ENCODE assay signal across 9 cellular contexts in the genomic region with DNA sequence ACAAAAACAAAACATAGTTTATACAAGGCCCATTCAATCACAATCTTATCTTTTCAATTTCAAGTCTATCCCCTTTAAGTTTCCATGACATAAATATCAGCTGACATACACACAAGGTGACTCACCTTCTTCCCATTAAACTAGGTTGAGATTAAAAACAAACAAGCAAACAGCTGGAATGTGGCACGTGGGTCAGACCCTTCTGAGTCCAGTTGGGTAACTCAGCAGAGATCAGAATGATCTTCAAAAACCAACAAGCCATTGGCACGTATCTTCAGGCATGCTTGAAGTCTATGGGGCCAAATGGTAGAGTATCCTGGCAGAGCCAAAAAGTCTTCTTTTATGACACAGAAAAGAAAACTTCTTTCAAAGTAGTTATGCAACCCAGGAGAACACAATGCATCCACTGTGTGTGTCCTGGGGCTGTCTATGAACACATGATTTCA.
DNase-seq lines count a peak whose midpoint lies in the region; ATAC-seq and TF ChIP-seq lines count a peak whose summit lies in the region.
"Had no signal": no experiment of that assay in that cellular context is flagged by ENCODE, and none has a peak within 500 bp of the region (broad histone marks: within the 10 kb centered on the region; RNA-seq: fewer than 3 reads in every experiment).

No MANE protein-coding gene starts in this region.

- no peak overlapping the region for H3K23ac ChIP-seq in trophoblast cell (ENCODE audit: low read length)

- peaks cover 0 to 2% of the 10 kb centered on the region in 2 experiments for H3K36me3 ChIP-seq in trophoblast cell (ENCODE audit: control insufficient read depth in 1 of 2, insufficient read depth in 2 of 2, low read length in 2 of 2)

- H2BK120ac ChIP-seq in trophoblast cell (ENCODE audit: insufficient read depth, low read length, poor library complexity), result peak overlapping the region; percentile 68

- no peak overlapping the region for H3K4me2 ChIP-seq in trophoblast cell (ENCODE audit: low read length)

- H3K79me2 ChIP-seq in trophoblast cell (ENCODE audit: control insufficient read depth, insufficient read depth, low read length, poor library complexity), result peaks cover 5% of the 10 kb centered on the region

- no peaks in the 10 kb centered on the region for H3K9me3 ChIP-seq in trophoblast cell (ENCODE audit: insufficient read depth, low read depth, low read length)

- H2AK5ac ChIP-seq in trophoblast cell (ENCODE audit: low read length), result no peak overlapping the region

- peak overlapping the region; percentile 21 for H2BK12ac ChIP-seq in trophoblast cell (ENCODE audit: low read length)

- no peak overlapping the region for H3K4me3 Mint-ChIP-seq in stimulated activated memory B cell treated with anti-CD40 and anti-IgM and Interleukin-4, amounts not matched to agents 10 μg/mL and 1 μg/mL and 100 μg/mL, for 72 hours
- H3K4me3 Mint-ChIP-seq: dendritic cell treated with granulocyte-macrophage colony-stimulating factor and Interleukin-4, amounts not matched to agents 40 ng/mL and 50 ng/mL, for 4 days had no signal

- H2AFZ ChIP-seq in trophoblast cell (ENCODE audit: insufficient read depth, low read length, poor library complexity), result no peak overlapping the region

- H4K91ac ChIP-seq in trophoblast cell (ENCODE audit: low read depth, low read length), result peak overlapping the region; percentile 41

- peak; percentile 80 for DNase-seq in EH (ENCODE audit: low read depth)
- peak; percentile 81 for DNase-seq in RPMI7951 (ENCODE audit: low read depth)
- peak; percentile 96 for DNase-seq in fibroblast of pulmonary artery (ENCODE audit: low read depth)
- peak; percentile 88 to 94 for DNase-seq in trophoblast cell
- DNase-seq in germinal center (ENCODE audit: low spot score), result no peak
- no peak for DNase-seq in effector CD8-positive, alpha-beta T cell (lab: John Stamatoyannopoulos, UW)

- no peak overlapping the region for H4K12ac ChIP-seq in trophoblast cell (ENCODE audit: low read depth, low read length)

- H3K4me1 ChIP-seq in trophoblast cell (ENCODE audit: control insufficient read depth in 1 of 2, insufficient read depth in 2 of 2, low read length in 2 of 2), result peaks cover 2 to 12% of the 10 kb centered on the region in 2 experiments

- H3K4me1 Mint-ChIP-seq in stimulated activated memory B cell treated with anti-CD40 and anti-IgM and Interleukin-4, amounts not matched to agents 10 μg/mL and 1 μg/mL and 100 μg/mL, for 72 hours, result peaks cover 13% of the 10 kb centered on the region

- no peak overlapping the region for H3K4me3 ChIP-seq in fibroblast of pulmonary artery (replicated peaks; ENCODE audit: low read depth, low read length)
- H3K4me3 ChIP-seq in trophoblast cell (ENCODE audit: low read depth, low read length), result no peak overlapping the region

- no peaks in the 10 kb centered on the region for H3K9me3 Mint-ChIP-seq in stimulated activated memory B cell treated with anti-CD40 and anti-IgM and Interleukin-4, amounts not matched to agents 10 μg/mL and 1 μg/mL and 100 μg/mL, for 72 hours

- no peak overlapping the region for H3K9ac ChIP-seq in trophoblast cell (ENCODE audit: low read length)

- H3K4ac ChIP-seq in trophoblast cell (ENCODE audit: low read depth, low read length), result no peak overlapping the region

- no peak overlapping the region for H3K18ac ChIP-seq in trophoblast cell (ENCODE audit: low read length)

- H3K27ac Mint-ChIP-seq in stimulated activated memory B cell treated with anti-CD40 and anti-IgM and Interleukin-4, amounts not matched to agents 10 μg/mL and 1 μg/mL and 100 μg/mL, for 72 hours, result no peak overlapping the region
- H3K27ac Mint-ChIP-seq: dendritic cell treated with granulocyte-macrophage colony-stimulating factor and Interleukin-4, amounts not matched to agents 40 ng/mL and 50 ng/mL, for 4 days had no signal

- peak overlapping the region; percentile 6 for H4K8ac ChIP-seq in trophoblast cell (ENCODE audit: low read depth, low read length)

- H3K27ac ChIP-seq in trophoblast cell (ENCODE audit: low read depth, low read length), result peak overlapping the region; percentile 74

- no peak overlapping the region for H3K14ac ChIP-seq in trophoblast cell (ENCODE audit: low read length)

- peaks cover 9% of the 10 kb centered on the region for H3K27me3 Mint-ChIP-seq in stimulated activated memory B cell treated with anti-CD40 and anti-IgM and Interleukin-4, amounts not matched to agents 10 μg/mL and 1 μg/mL and 100 μg/mL, for 72 hours
- H3K27me3 Mint-ChIP-seq: dendritic cell treated with granulocyte-macrophage colony-stimulating factor and Interleukin-4, amounts not matched to agents 40 ng/mL and 50 ng/mL, for 4 days had no signal

- peaks cover 20% of the 10 kb centered on the region for H3K79me1 ChIP-seq in trophoblast cell (ENCODE audit: low read length)

- H2BK5ac ChIP-seq in trophoblast cell (ENCODE audit: low read depth, low read length, poor library complexity), result peak overlapping the region; percentile 50

- no peaks in the 10 kb centered on the region for H3K27me3 ChIP-seq in trophoblast cell (ENCODE audit: insufficient read depth, low read length)

- WGBS in trophoblast cell (ENCODE audit: extremely low coverage, insufficient coverage, insufficient read length), result no CpG with 5 or more reads among the region's 2 CpGs

- no peaks in the 10 kb centered on the region for H3K36me3 Mint-ChIP-seq in stimulated activated memory B cell treated with anti-CD40 and anti-IgM and Interleukin-4, amounts not matched to agents 10 μg/mL and 1 μg/mL and 100 μg/mL, for 72 hours

- no peak for TF ChIP-seq CTCF in fibroblast of pulmonary artery (IDR thresholded peaks at IDR 0.05; ENCODE audit: low read length, missing control alignments)

- ATAC-seq in activated CD4-positive, CD25-positive, alpha-beta regulatory T cell treated with anti-CD3 and anti-CD28 coated beads, Interleukin-2, amount 50 U/mL, for 24 hours, result no peak
- ATAC-seq in stimulated activated memory B cell treated with anti-CD40 and anti-IgM and Interleukin-4, amounts not matched to agents 10 μg/mL and 1 μg/mL and 100 μg/mL, for 72 hours, result no peak

Comparison
In these comparisons a context has a peak if more than half of its experiments do, and no peak if none do; other contexts are left out.
1. DNase-seq: peak in EH (single experiment), RPMI7951 (single experiment), fibroblast of pulmonary artery (single experiment) and trophoblast cell (2 of 2); none in germinal center (single experiment) and effector CD8-positive, alpha-beta T cell (single experiment).